ENCODE assay signal across 18 cellular contexts in genomic region chr18:48582946-48583345, GRCh38. TPM values are rescaled to one million over a fixed set of nuclear protein-coding genes. Genes with fewer than 3 reads are reported as not detected.
A peak's percentile ranks its signal among the peaks of the same experiment; 100 is the strongest.
DNase-seq lines count a peak whose midpoint lies in the region; ATAC-seq and TF ChIP-seq lines count a peak whose summit lies in the region.
"Had no signal": no experiment of that assay in that cellular context is flagged by ENCODE, and none has a peak within 500 bp of the region (broad histone marks: within the 10 kb centered on the region; RNA-seq: fewer than 3 reads in every experiment).

No MANE protein-coding gene starts in this region.

- H3K4ac ChIP-seq in IMR-90 (ENCODE audit: low read depth, low read length) (no peak overlapping the region), neuronal stem cell (ENCODE audit: low read length) (no peak overlapping the region)

- H3K18ac ChIP-seq in IMR-90 (ENCODE audit: low read depth, low read length) (no peak overlapping the region), neuronal stem cell (ENCODE audit: low read length) (peak overlapping the region; percentile 15)

- in situ Hi-C loops in IMR-90 (cut with MboI; ENCODE audit: low sequenced_read_pairs), result no loop called here

- H4K91ac ChIP-seq in IMR-90 (ENCODE audit: insufficient read depth, low read depth, low read length) (no peak overlapping the region), neuronal stem cell (ENCODE audit: low read depth, low read length, poor library complexity) (no peak overlapping the region)

- no peak overlapping the region for H3K56ac ChIP-seq in IMR-90 (ENCODE audit: extremely low read depth, insufficient read depth, low read length)

- POLR2A ChIA-PET in IMR-90 (lab: Charles Lee; ENCODE audit: unreplicated experiment), result no interaction called here

- H4K8ac ChIP-seq in IMR-90 (ENCODE audit: low read depth in 2 of 2, low read length in 2 of 2) (no peak overlapping the region), neuronal stem cell (ENCODE audit: low read depth, low read length) (no peak overlapping the region)

- H3K9ac ChIP-seq in IMR-90 (ENCODE audit: low read depth, low read length) (no peak overlapping the region), neuronal stem cell (ENCODE audit: low read depth, low read length, poor library complexity) (no peak overlapping the region)
- H3K9ac ChIP-seq: BLaER1 had no signal

- H2BK5ac ChIP-seq in IMR-90 (ENCODE audit: low read depth, low read length, poor library complexity, severe bottlenecking) (no peak overlapping the region), neuronal stem cell (ENCODE audit: low read length) (no peak overlapping the region)

- TF ChIP-seq CTCF in IMR-90 (conservative IDR thresholded peaks at IDR 0.05; ENCODE audit: low read depth, low read length) (no peak), dorsolateral prefrontal cortex (IDR thresholded peaks at IDR 0.05 in 54 of 56, conservative IDR thresholded peaks at IDR 0.05 in 2 of 56; ENCODE audit: low read depth in 1 of 56, partially characterized antibody in 56 of 56) (no peak), tibial artery (IDR thresholded peaks at IDR 0.05) (no peak)

- no peak overlapping the region for H2BK15ac ChIP-seq in IMR-90 (ENCODE audit: low read depth, low read length)
- no peak overlapping the region for H2BK15ac ChIP-seq in neuronal stem cell (ENCODE audit: low read length)

- dilution Hi-C loops in IMR-90 (cut with HindIII; ENCODE audit: low sequenced_read_pairs, unreplicated experiment), result no loop called here

- H3K9me3 ChIP-seq in IMR-90 (ENCODE audit: control insufficient read depth, insufficient read depth, low read length) (no peaks in the 10 kb centered on the region), neuronal stem cell (replicated peaks in 1 of 2; ENCODE audit: control insufficient read depth in 2 of 2, insufficient read depth in 1 of 2, low read depth in 1 of 2, low read length in 2 of 2) (peaks cover 0 to 3% of the 10 kb centered on the region in 2 donors), tibial artery (no peaks in the 10 kb centered on the region)
- H3K9me3 ChIP-seq: Caco-2 had no signal

- peaks cover 22 to 98% of the 10 kb centered on the region in 2 experiments; a peak in 3 of 4 replicates for H3K79me1 ChIP-seq in IMR-90 (ENCODE audit: low read depth in 1 of 2, low read length in 2 of 2)
- H3K79me1 ChIP-seq in neuronal stem cell (ENCODE audit: low read depth, low read length), result peaks cover 4% of the 10 kb centered on the region

- H2AK5ac ChIP-seq in IMR-90 (ENCODE audit: low read depth, low read length) (no peak overlapping the region), neuronal stem cell (ENCODE audit: low read depth, low read length) (peak overlapping the region; percentile 66)

- BruUV-seq in IMR-90 (replicated peaks; lab: Mats Ljungman, UMichigan), result no TSS peak

- peaks cover 97% of the 10 kb centered on the region for H4K20me1 ChIP-seq in IMR-90 (ENCODE audit: insufficient read depth, low read length)

- H2AK9ac ChIP-seq in IMR-90 (replicated peaks; ENCODE audit: low read depth, low read length, poor library complexity), result peak overlapping the region; percentile 28

- no peak overlapping the region for H2BK20ac ChIP-seq in IMR-90 (ENCODE audit: low read depth, low read length)

- H3K27me3 ChIP-seq in IMR-90 (ENCODE audit: control insufficient read depth, insufficient read depth, low read length), result no peaks in the 10 kb centered on the region
- H3K27me3 ChIP-seq in dorsolateral prefrontal cortex, result no peaks in the 10 kb centered on the region
- H3K27me3 ChIP-seq in neuronal stem cell (ENCODE audit: control insufficient read depth in 3 of 3, insufficient read depth in 3 of 3, low read depth in 1 of 3, low read length in 3 of 3), result no peaks in the 10 kb centered on the region
- no peaks in the 10 kb centered on the region for H3K27me3 ChIP-seq in tibial artery
- H3K27me3 ChIP-seq: BLaER1 had no signal

- no peak overlapping the region for H2BK120ac ChIP-seq in IMR-90 (ENCODE audit: low read depth, low read length)
- no peak overlapping the region for H2BK120ac ChIP-seq in neuronal stem cell (ENCODE audit: low read depth, low read length)

- ATAC-seq in IMR-90 (ENCODE audit: low read depth), result no peak
- ATAC-seq: CD8-positive, alpha-beta T cell; HCT116; HepG2 had no signal

- no peak overlapping the region for H3K23ac ChIP-seq in IMR-90 (ENCODE audit: low read depth, low read length)
- no peak overlapping the region for H3K23ac ChIP-seq in neuronal stem cell (ENCODE audit: low read depth, low read length, poor library complexity)

- no peak overlapping the region for H3K4me2 ChIP-seq in IMR-90 (ENCODE audit: low read depth, low read length)
- no peak overlapping the region for H3K4me2 ChIP-seq in neuronal stem cell (ENCODE audit: insufficient read depth, low read length, poor library complexity, severe bottlenecking)
- H3K4me2 ChIP-seq: BLaER1 had no signal

- H2BK12ac ChIP-seq in neuronal stem cell (ENCODE audit: low read length), result no peak overlapping the region

- H3K27ac ChIP-seq in IMR-90 (ENCODE audit: insufficient read depth, low read length) (no peak overlapping the region), dorsolateral prefrontal cortex (peak overlapping the region in 39 of 59 donors; percentile 4 to 99 (median 66)), neuronal stem cell (replicated peaks; ENCODE audit: low read length) (no peak overlapping the region), tibial artery (peak overlapping the region; percentile 38 to 61)
- H3K27ac ChIP-seq: BLaER1 had no signal

- DNase-seq in IMR-90 (no peak), dorsolateral prefrontal cortex (peak in 2 of 10 donors; percentile 5 to 34), neuronal stem cell (ENCODE audit: low spot score) (no peak), tibial artery (no peak), DMS53 treated with DMSO at 0.1 percent for 48 hours (lab: John Stamatoyannopoulos, UW; ENCODE audit: unreplicated experiment) (no peak), COR-L47 (lab: John Stamatoyannopoulos, UW) (no peak), hypothalamus (lab: John Stamatoyannopoulos, UW) (no peak), COLO668 (lab: John Stamatoyannopoulos, UW; ENCODE audit: unreplicated experiment) (no peak)
- DNase-seq: 8988T; Caco-2; CD8-positive, alpha-beta T cell; DMS79; GDM1; GOT3; H7 had no signal

- no peak for TF ChIP-seq RAD21 in IMR-90 (IDR thresholded peaks at IDR 0.05; ENCODE audit: low read length)

- intact Hi-C loops in IMR-90 (cut with micrococcal nuclease), result no loop called here
- intact Hi-C loops in dorsolateral prefrontal cortex (cut with DNase I), result no loop called here
- intact Hi-C loops in tibial artery (cut with DNase I; ENCODE audit: low total_unique reads), result no loop called here

- peaks cover 50% of the 10 kb centered on the region for H3K9me1 ChIP-seq in IMR-90 (ENCODE audit: insufficient read depth, low read length)

- H2AFZ ChIP-seq in IMR-90 (replicated peaks; ENCODE audit: low read length, poor library complexity), result no peak overlapping the region
- no peak overlapping the region for H2AFZ ChIP-seq in neuronal stem cell (ENCODE audit: low read length)

- H3K4me3 ChIP-seq in IMR-90 (ENCODE audit: insufficient read depth, low read depth, low read length) (no peak overlapping the region), dorsolateral prefrontal cortex (no peak overlapping the region), neuronal stem cell (ENCODE audit: low read length in 2 of 2) (no peak overlapping the region), tibial artery (no peak overlapping the region)
- H3K4me3 ChIP-seq: BLaER1 had no signal

- no CpG with 5 or more reads among the region's 2 CpGs for WGBS in IMR-90 (ENCODE audit: extremely low coverage in 2 of 2, insufficient read length in 1 of 2), 2 experiments
- WGBS in neuronal stem cell (ENCODE audit: extremely low coverage in 2 of 2, insufficient read length in 2 of 2, insufficient replicate concordance in 1 of 2), 2 donors, result no CpG with 5 or more reads among the region's 2 CpGs

- H3K36me3 ChIP-seq in IMR-90 (ENCODE audit: control insufficient read depth, insufficient read depth, low read length) (no peaks in the 10 kb centered on the region), neuronal stem cell (replicated peaks in 1 of 2; ENCODE audit: control insufficient read depth in 2 of 2, insufficient read depth in 2 of 2, low read length in 2 of 2) (no peaks in the 10 kb centered on the region), tibial artery (no peaks in the 10 kb centered on the region)

- H3K14ac ChIP-seq in IMR-90 (replicated peaks; ENCODE audit: low read depth, low read length) (no peak overlapping the region), neuronal stem cell (ENCODE audit: low read length) (no peak overlapping the region)

- CTCF ChIA-PET in IMR-90 (lab: Yijun Ruan, JAX), result no interaction called here

- H4K5ac ChIP-seq in IMR-90 (ENCODE audit: low read depth, low read length), result no peak overlapping the region

- H3K4me1 ChIP-seq in IMR-90 (ENCODE audit: control insufficient read depth, insufficient read depth, low read length) (peaks cover 11% of the 10 kb centered on the region), neuronal stem cell (ENCODE audit: control insufficient read depth in 2 of 2, insufficient read depth in 1 of 2, low read depth in 1 of 2, low read length in 2 of 2) (peaks cover 5 to 12% of the 10 kb centered on the region in 2 donors), tibial artery (peaks cover 0 to 57% (median 31%) of the 10 kb centered on the region in 4 donors)
- H3K4me1 ChIP-seq: BLaER1, Caco-2 had no signal

- no peak for TF ChIP-seq POLR2A in IMR-90 (IDR thresholded peaks at IDR 0.05; ENCODE audit: low read depth, low read length)

TF ChIP-seq in IMR-90, 13 proteins besides CTCF, POLR2A, EP300 and RAD21:
- TF ChIP-seq CHD1 (IDR thresholded peaks at IDR 0.05; ENCODE audit: low read depth, low read length), result no peak
- no peak for TF ChIP-seq NFE2L2 (IDR thresholded peaks at IDR 0.05; ENCODE audit: low read depth, low read length)
- TF ChIP-seq CEBPB (IDR thresholded peaks at IDR 0.05; ENCODE audit: low read depth, low read length), result no peak
- no peak for TF ChIP-seq SMC3 (IDR thresholded peaks at IDR 0.05; ENCODE audit: low read depth, low read length)

RNA-seq across cellular contexts. Expression of gene CTIF, which starts 44.1 kb away (rescaled TPM):
- 25.1 and 27.5 TPM in 2 replicates for total RNA-seq in IMR-90 (2012; rRNA removed)
- 57.0 and 58.4 TPM in 2 replicates for polyA plus RNA-seq in IMR-90 (2012; rRNA removed)
- 28.8 and 51.0 TPM in 2 replicates for polyA plus RNA-seq in IMR-90 (2012; cell fraction: cytosol; rRNA removed)
- 139 and 218 TPM in 2 replicates for polyA plus RNA-seq in IMR-90 (2012; cell fraction: nucleus; rRNA removed; ENCODE audit: low replicate concordance)
- total RNA-seq in dorsolateral prefrontal cortex, result 100 to 1,000 TPM; 148 to 308 (median 218) TPM
- polyA plus RNA-seq in neuronal stem cell (2013, experiment 1 of 2), result 20.8 TPM
- polyA plus RNA-seq in neuronal stem cell (2013, experiment 2 of 2), result 20.2 TPM

Comparison
In these comparisons a context has a peak if more than half of its experiments do, and no peak if none do; other contexts are left out.
1. H3K27ac ChIP-seq: peak in dorsolateral prefrontal cortex (39 of 59) and tibial artery (2 of 2); none in IMR-90 (single experiment) and neuronal stem cell (single experiment).